Comparison of ENCODE assay signal across 15 cellular contexts in genomic region chr7:75963383-75963995, GRCh38. TPM values are rescaled to one million over a fixed set of nuclear protein-coding genes. Genes with fewer than 3 reads are reported as not detected.
DNase-seq lines count a peak whose midpoint lies in the region; ATAC-seq, FAIRE-seq and TF ChIP-seq lines count a peak whose summit lies in the region.
"Had no signal": no experiment of that assay in that cellular context is flagged by ENCODE, and none has a peak within 500 bp of the region (broad histone marks: within the 10 kb centered on the region; RNA-seq: fewer than 3 reads in every experiment).

No MANE protein-coding gene starts in this region.

- H3K36me3 ChIP-seq in esophagus muscularis mucosa (peaks cover 4 to 24% (median 19%) of the 10 kb centered on the region in 4 donors), stomach smooth muscle (ENCODE audit: control insufficient read depth in 2 of 2, insufficient read depth in 2 of 2, low read length in 2 of 2) (no peaks in the 10 kb centered on the region)

- H3K36me3 Mint-ChIP-seq in mesothelial cell of epicardium: peaks cover 22% of the 10 kb centered on the region

- H3K4me3 ChIP-seq in esophagus muscularis mucosa: no peak overlapping the region
- no peak overlapping the region for H3K4me3 ChIP-seq in stomach smooth muscle (ENCODE audit: low read length in 2 of 2)
- H3K4me3 ChIP-seq: BLaER1 treated with 17β-estradiol and CSF1 and Interleukin-3, amounts not matched to agents 10 nM and 100 nM had no signal

- H3K9me3 ChIP-seq in esophagus muscularis mucosa: no peaks in the 10 kb centered on the region
- H3K9me3 ChIP-seq in stomach smooth muscle (ENCODE audit: control insufficient read depth in 2 of 2, low read length in 2 of 2): no peaks in the 10 kb centered on the region
- H3K9me3 ChIP-seq: BLaER1 treated with 17β-estradiol and CSF1 and Interleukin-3, amounts not matched to agents 10 nM and 100 nM had no signal

- TF ChIP-seq CTCF in esophagus muscularis mucosa (IDR thresholded peaks at IDR 0.05) (no peak), mesothelial cell of epicardium (IDR thresholded peaks at IDR 0.05; ENCODE audit: unreplicated experiment) (no peak)

- H3K27ac ChIP-seq in esophagus muscularis mucosa (replicated peaks in 1 of 4): peak overlapping the region; percentile 41 to 93 (median 58)
- H3K27ac ChIP-seq in stomach smooth muscle (ENCODE audit: low read length): peak overlapping the region; percentile 66
- no peak overlapping the region for H3K27ac ChIP-seq in substantia nigra (ENCODE audit: low read depth, low read length, poor library complexity, severe bottlenecking)

- no peak overlapping the region for H3K4me3 Mint-ChIP-seq in mesothelial cell of epicardium
- H3K4me3 Mint-ChIP-seq: activated naive CD4-positive, alpha-beta T cell treated with anti-CD3 and anti-CD28 coated beads, Interleukin-2, amount 50 U/mL, for 24 hours had no signal

- TF ChIP-seq EP300 in esophagus muscularis mucosa (IDR thresholded peaks at IDR 0.05): no peak

- ATAC-seq in HG03354 (IDR thresholded peaks at IDR 0.05; ENCODE audit: poor library complexity, severe bottlenecking, unreplicated experiment): no peak

- H3K4me1 ChIP-seq in esophagus muscularis mucosa (peaks cover 40 to 63% (median 56%) of the 10 kb centered on the region in 4 donors), stomach smooth muscle (ENCODE audit: control insufficient read depth, insufficient read depth, low read length) (peaks cover 48% of the 10 kb centered on the region)

- H3K4me1 Mint-ChIP-seq in mesothelial cell of epicardium: peaks cover 12% of the 10 kb centered on the region

- no peak for FAIRE-seq in RCC 7860 (lab: Jason Lieb, UNC)
- FAIRE-seq: HTR-8/SVneo had no signal

- peak overlapping the region; percentile 32 for H3K27ac Mint-ChIP-seq in mesothelial cell of epicardium
- H3K27ac Mint-ChIP-seq: activated naive CD4-positive, alpha-beta T cell treated with anti-CD3 and anti-CD28 coated beads, Interleukin-2, amount 50 U/mL, for 24 hours had no signal

- H3K27me3 ChIP-seq in esophagus muscularis mucosa (no peaks in the 10 kb centered on the region), stomach smooth muscle (ENCODE audit: control insufficient read depth in 1 of 2, insufficient read depth in 2 of 2, low read length in 2 of 2) (no peaks in the 10 kb centered on the region)
- H3K27me3 ChIP-seq: BLaER1 treated with 17β-estradiol and CSF1 and Interleukin-3, amounts not matched to agents 10 nM and 100 nM had no signal

- no peaks in the 10 kb centered on the region for H3K27me3 Mint-ChIP-seq in mesothelial cell of epicardium (ENCODE audit: low read depth)
- H3K27me3 Mint-ChIP-seq: activated naive CD4-positive, alpha-beta T cell treated with anti-CD3 and anti-CD28 coated beads, Interleukin-2, amount 50 U/mL, for 24 hours had no signal

- WGBS in esophagus muscularis mucosa: 73% methylated on average over 9 of the region's 9 CpGs

- no peak for TF ChIP-seq POLR2A in esophagus muscularis mucosa (IDR thresholded peaks at IDR 0.05; ENCODE audit: low read depth)

- intact Hi-C loops in esophagus muscularis mucosa (cut with DNase I): no loop called here

- DNase-seq in RCC 7860 (ENCODE audit: low spot score) (peak; percentile 52), esophagus muscularis mucosa (ENCODE audit: extremely low spot score) (no peak), mesothelial cell of epicardium (ENCODE audit: low spot score in 2 of 2, unreplicated experiment in 2 of 2) (no peak), substantia nigra (lab: John Stamatoyannopoulos, UW) (no peak), Kasumi-1 (lab: John Stamatoyannopoulos, UW) (no peak)
- no peak for DNase-seq in activated naive CD4-positive, alpha-beta T cell treated with anti-CD3 and anti-CD28 coated beads, Interleukin-2, amount 50 U/mL, for 16 hours
- DNase-seq: activated CD4-positive, alpha-beta T cell treated with anti-CD3 and anti-CD28 coated beads for 48 hours; NCI-H1417 treated with DMSO at 0.1 percent for 48 hours; NCI-H774; SW 1271 had no signal

- H3K9ac ChIP-seq in stomach smooth muscle (ENCODE audit: low read length in 2 of 2): peak overlapping the region in 1 of 2 donors; percentile 21

- H3K9me3 Mint-ChIP-seq in mesothelial cell of epicardium: no peaks in the 10 kb centered on the region
- H3K9me3 Mint-ChIP-seq: activated naive CD4-positive, alpha-beta T cell treated with anti-CD3 and anti-CD28 coated beads, Interleukin-2, amount 50 U/mL, for 24 hours had no signal

RNA-seq across cellular contexts. Expression of gene TMEM120A, which starts 30.9 kb away (rescaled TPM):
- total RNA-seq in esophagus muscularis mucosa: 10 to 100 TPM; 23.2 to 37.8 (median 31.2) TPM
- total RNA-seq in mesothelial cell of epicardium: 13.8 to 21.2 TPM (median 17.8 TPM) in 3 replicates

RNA-seq across cellular contexts. Expression of gene POR, which starts 48.5 kb away (rescaled TPM):
- total RNA-seq in esophagus muscularis mucosa (10 to 100 TPM; 37.8 to 71.4 (median 63.6) TPM), mesothelial cell of epicardium (78.5 to 88.6 TPM (median 81.3 TPM) in 3 replicates)
